Comparison of ENCODE assay signal across 27 cellular contexts in genomic region chr5:51987679-51988209, GRCh38.
"Had no signal": no experiment of that assay in that cellular context is flagged by ENCODE, and none has a peak within 500 bp of the region (broad histone marks: within the 10 kb centered on the region; RNA-seq: fewer than 3 reads in every experiment).

No MANE protein-coding gene starts in this region.

- H3K4me1 ChIP-seq: adrenal gland, ascending aorta, left ventricle myocardium inferior, neural progenitor cell, spleen, upper lobe of left lung had no signal

- H3K9me3 ChIP-seq: adrenal gland, ascending aorta, left ventricle myocardium inferior, spleen, upper lobe of left lung had no signal

- H3K4me2 ChIP-seq: neural progenitor cell had no signal

- H3K9me3 Mint-ChIP-seq: activated T-cell treated with anti-CD3 and anti-CD28 coated beads, Interleukin-2, amount 50 U/mL, for 4 hours; activated T-helper 2 cell treated with anti-CD3 and anti-CD28 coated beads, Interferon-gamma antibody, Interleukin-2, Interleukin-4, amounts not matched to agents 10 μg/mL and 5 μg/mL and 100 μg/mL, durations not matched to agents 14 hours and 24 hours and 36 hours; neural progenitor cell had no signal

- H3K4me1 Mint-ChIP-seq: activated CD4-positive, alpha-beta T cell treated with anti-CD3 and anti-CD28 coated beads for 36 hours; naive thymus-derived CD4-positive, alpha-beta T cell; neural progenitor cell had no signal

- H3K36me3 ChIP-seq: adrenal gland, ascending aorta, brain microvascular endothelial cell, left ventricle myocardium inferior, neural progenitor cell, spleen, upper lobe of left lung had no signal

- H3K27me3 Mint-ChIP-seq: activated CD4-positive, alpha-beta T cell treated with anti-CD3 and anti-CD28 coated beads for 36 hours; activated naive CD8-positive, alpha-beta T cell; naive thymus-derived CD4-positive, alpha-beta T cell; progenitor cell of endocrine pancreas had no signal

- H3K4me3 ChIP-seq: adrenal gland, ascending aorta, left ventricle myocardium inferior, neural progenitor cell, spleen, upper lobe of left lung had no signal

- DNase-seq: activated CD4-positive, alpha-beta T cell treated with anti-CD3 and anti-CD28 coated beads for 36 hours; activated CD4-positive, alpha-beta T cell treated with anti-CD3 and anti-CD28 coated beads, Interleukin-2, amount 50 U/mL, for 4 hours; activated CD8-positive, alpha-beta memory T cell treated with anti-CD3 and anti-CD28 coated beads, Interleukin-2, amount 50 U/mL, for 48 hours; activated naive CD4-positive, alpha-beta T cell; activated T-cell treated with anti-CD3 and anti-CD28 coated beads, Interleukin-2, amount 50 U/mL, for 4 hours; adrenal gland; brain microvascular endothelial cell; central memory CD4-positive, alpha-beta T cell; effector memory CD4-positive, alpha-beta T cell; foreskin melanocyte; hippocampal formation; left ventricle myocardium inferior; naive thymus-derived CD4-positive, alpha-beta T cell; spleen; stimulated activated CD4-positive, alpha-beta T cell treated with anti-CD3 and anti-CD28 coated beads, Interleukin-4, amount 100 ng/mL, for 24 hours; stimulated activated naive CD8-positive, alpha-beta T cell treated with anti-CD3 and anti-CD28 coated beads, Interleukin-15, Interleukin-2, amounts not matched to agents 100 U/mL and 50 U/mL, for 24 hours; T-helper 9 cell; upper lobe of left lung had no signal

- H3K27ac Mint-ChIP-seq: activated CD4-positive, alpha-beta T cell treated with anti-CD3 and anti-CD28 coated beads for 36 hours; activated naive CD8-positive, alpha-beta T cell; activated T-helper 2 cell treated with anti-CD3 and anti-CD28 coated beads, Interferon-gamma antibody, Interleukin-2, Interleukin-4, amounts not matched to agents 10 μg/mL and 5 μg/mL and 100 μg/mL, durations not matched to agents 14 hours and 24 hours and 36 hours; naive thymus-derived CD4-positive, alpha-beta T cell; neural progenitor cell; progenitor cell of endocrine pancreas; WTC11 had no signal

- H2AFZ ChIP-seq: neural progenitor cell had no signal

- H3K9ac ChIP-seq: neural progenitor cell had no signal

- H3K27ac ChIP-seq: adrenal gland, ascending aorta, brain microvascular endothelial cell, left ventricle myocardium inferior, neural progenitor cell, spleen, upper lobe of left lung had no signal

- FAIRE-seq: colon, endothelial cell of umbilical vein had no signal

- ATAC-seq: activated CD4-positive, alpha-beta T cell treated with anti-CD3 and anti-CD28 coated beads for 36 hours; activated T-cell treated with anti-CD3 and anti-CD28 coated beads, Interleukin-2, amount 50 U/mL, for 4 hours; esophagus mucosa; naive thymus-derived CD4-positive, alpha-beta T cell; stimulated activated naive CD8-positive, alpha-beta T cell treated with anti-CD3 and anti-CD28 coated beads, Interleukin-15, Interleukin-2, amounts not matched to agents 100 U/mL and 50 U/mL, for 24 hours; WTC11 had no signal

- H3K27me3 ChIP-seq: adrenal gland, ascending aorta, brain microvascular endothelial cell, neural progenitor cell, spleen, upper lobe of left lung had no signal

- H3K36me3 Mint-ChIP-seq: activated naive CD8-positive, alpha-beta T cell; naive thymus-derived CD4-positive, alpha-beta T cell; neural progenitor cell; WTC11 had no signal

- H3K4me3 Mint-ChIP-seq: activated CD4-positive, alpha-beta T cell treated with anti-CD3 and anti-CD28 coated beads for 36 hours; activated naive CD8-positive, alpha-beta T cell; activated T-cell treated with anti-CD3 and anti-CD28 coated beads, Interleukin-2, amount 50 U/mL, for 4 hours; naive thymus-derived CD4-positive, alpha-beta T cell; neural progenitor cell; WTC11 had no signal
